Comparison of ENCODE assay signal across 8 cellular contexts in genomic region chr16:50627419-50627818, GRCh38. TPM values are rescaled to one million over a fixed set of nuclear protein-coding genes. Genes with fewer than 3 reads are reported as not detected.
DNase-seq lines count a peak whose midpoint lies in the region; ATAC-seq and FAIRE-seq lines count a peak whose summit lies in the region.

No MANE protein-coding gene starts in this region.

- FAIRE-seq in small intestine (lab: Jason Lieb, UNC) = no peak

- DNase-seq in ACHN (peak; percentile 20), fibroblast of the conjunctiva (ENCODE audit: low read depth) (peak; percentile 6), small intestine (peak; percentile 23), SK-N-DZ (ENCODE audit: low spot score) (no peak)
- peak; percentile 51 for DNase-seq in activated CD8-positive, alpha-beta T cell treated with anti-CD3 and anti-CD28 coated beads, Interleukin-2, amount 10 ng/mL, durations not matched to agents 7 days and 5 days

- no peaks in the 10 kb centered on the region for H3K27me3 Mint-ChIP-seq in activated CD8-positive, alpha-beta T cell treated with anti-CD3 and anti-CD28 coated beads, Interleukin-2, amount 10 ng/mL, durations not matched to agents 7 days and 5 days (ENCODE audit: low read depth)

- no peak overlapping the region for H3K4me3 ChIP-seq in small intestine (ENCODE audit: low read depth in 1 of 2, low read length in 2 of 2)

- no peaks in the 10 kb centered on the region for H3K9me3 Mint-ChIP-seq in activated CD8-positive, alpha-beta T cell treated with anti-CD3 and anti-CD28 coated beads, Interleukin-2, amount 10 ng/mL, durations not matched to agents 7 days and 5 days (ENCODE audit: insufficient read depth)

- no peaks in the 10 kb centered on the region for H3K36me3 Mint-ChIP-seq in activated CD8-positive, alpha-beta T cell treated with anti-CD3 and anti-CD28 coated beads, Interleukin-2, amount 10 ng/mL, durations not matched to agents 7 days and 5 days (ENCODE audit: low read depth)

- peak overlapping the region in 1 of 2 donors; percentile 18 for H3K27ac ChIP-seq in small intestine (ENCODE audit: low read depth in 1 of 2, low read length in 1 of 2)

- POLR2A ChIA-PET in activated CD8-positive, alpha-beta T cell treated with anti-CD3 and anti-CD28 coated beads, Interleukin-2, amount 10 ng/mL, durations not matched to agents 7 days and 5 days (lab: Charles Lee) = interaction anchor here (1.1 kb wide), 1 partner anchor 18 kb away, joined by 3 read pairs; no protein-coding TSS in a partner anchor

- CTCF ChIA-PET in activated CD8-positive, alpha-beta T cell treated with anti-CD3 and anti-CD28 coated beads, Interleukin-2, amount 10 ng/mL, durations not matched to agents 7 days and 5 days (lab: Charles Lee) = interaction anchor here (0.6 to 4.2 kb wide), 18 partner anchors 11 to 300 kb away, joined by 3 to 33 read pairs (median 4); partner anchors contain the start of gene CYLD

- 28 to 36% (median 30%) methylated on average over 9 to 10 of the region's 10 CpGs for WGBS in small intestine, 3 donors

- in situ Hi-C loops in ACHN (cut with HindIII; ENCODE audit: low pct_ligation_motif_present, low pct_unique_long_range_greater_than_20kb, low sequenced_read_pairs) = no loop called here

- peaks cover 19% of the 10 kb centered on the region for H3K4me1 Mint-ChIP-seq in activated CD8-positive, alpha-beta T cell treated with anti-CD3 and anti-CD28 coated beads, Interleukin-2, amount 10 ng/mL, durations not matched to agents 7 days and 5 days (ENCODE audit: low read depth)

- H3K4me3 Mint-ChIP-seq in activated CD8-positive, alpha-beta T cell treated with anti-CD3 and anti-CD28 coated beads, Interleukin-2, amount 10 ng/mL, durations not matched to agents 7 days and 5 days = peak overlapping the region; percentile 13

- peak; percentile 60 for ATAC-seq in HG02588 (IDR thresholded peaks at IDR 0.05; ENCODE audit: unreplicated experiment)
- ATAC-seq in activated CD8-positive, alpha-beta T cell treated with anti-CD3 and anti-CD28 coated beads, Interleukin-2, amount 10 ng/mL, durations not matched to agents 7 days and 5 days = peak; percentile 72
- ATAC-seq in HG02759 (IDR thresholded peaks at IDR 0.05; ENCODE audit: unreplicated experiment) = no peak
- no peak for ATAC-seq in HG02678 (IDR thresholded peaks at IDR 0.05; ENCODE audit: unreplicated experiment)

- H3K4me1 ChIP-seq in small intestine (ENCODE audit: control insufficient read depth in 2 of 2, insufficient read depth in 1 of 2, low read depth in 1 of 2, low read length in 1 of 2) = no peaks in the 10 kb centered on the region

- no peaks in the 10 kb centered on the region for H3K9me3 ChIP-seq in small intestine (ENCODE audit: control insufficient read depth, low read depth)

- no peaks in the 10 kb centered on the region for H3K36me3 ChIP-seq in small intestine (ENCODE audit: control insufficient read depth in 2 of 2, insufficient read depth in 2 of 2, low read length in 2 of 2)

- H3K27ac Mint-ChIP-seq in activated CD8-positive, alpha-beta T cell treated with anti-CD3 and anti-CD28 coated beads, Interleukin-2, amount 10 ng/mL, durations not matched to agents 7 days and 5 days = peak overlapping the region; percentile 70

- no peaks in the 10 kb centered on the region for H3K27me3 ChIP-seq in small intestine (ENCODE audit: control insufficient read depth in 2 of 2, insufficient read depth in 2 of 2, low read length in 2 of 2)

RNA-seq across cellular contexts. Expression of gene SNX20, which starts 53.7 kb away (rescaled TPM):
- 10 to 100 TPM; 64.8 to 65.3 TPM for total RNA-seq in activated CD8-positive, alpha-beta T cell treated with anti-CD3 and anti-CD28 coated beads, Interleukin-2, amount 10 ng/mL, durations not matched to agents 7 days and 5 days
- 1 to 10 TPM in 2 of 3 donors, under 1 TPM in 1; 0.22 to 3.0 (median 1.0) TPM for polyA plus RNA-seq in small intestine
- not detected in 2 replicates for polyA plus RNA-seq in SK-N-DZ (2014; cell fraction: cytosol; rRNA removed)
- not detected in 2 replicates for polyA plus RNA-seq in SK-N-DZ (2014; cell fraction: nucleus; rRNA removed)

Comparison
In these comparisons a context has a peak if more than half of its experiments do, and no peak if none do; other contexts are left out.
1. ATAC-seq: peak in HG02588 (single experiment) and activated CD8-positive, alpha-beta T cell treated with anti-CD3 and anti-CD28 coated beads, Interleukin-2, amount 10 ng/mL, durations not matched to agents 7 days and 5 days (single experiment); none in HG02759 (single experiment) and HG02678 (single experiment).